ENCODE assay signal across 9 cellular contexts in genomic region chr15:57485869-57486268, GRCh38.
DNase-seq lines count a peak whose midpoint lies in the region; ATAC-seq and TF ChIP-seq lines count a peak whose summit lies in the region.
"Had no signal": no experiment of that assay in that cellular context is flagged by ENCODE, and none has a peak within 500 bp of the region (broad histone marks: within the 10 kb centered on the region; RNA-seq: fewer than 3 reads in every experiment).

No MANE protein-coding gene starts in this region.

- H3K4me1 ChIP-seq in gastroesophageal sphincter = no peaks in the 10 kb centered on the region

- no peak for TF ChIP-seq EP300 in gastroesophageal sphincter (IDR thresholded peaks at IDR 0.05)

- H3K4me3 ChIP-seq in fibroblast of mammary gland (ENCODE audit: control insufficient read depth, low read depth, low read length) (no peak overlapping the region), dorsolateral prefrontal cortex (no peak overlapping the region), gastroesophageal sphincter (no peak overlapping the region)

- DNase-seq in GM04503 (ENCODE audit: low read depth) (peak; percentile 45), RPMI8226 (peak; percentile 48), fibroblast of mammary gland (ENCODE audit: low read depth) (peak; percentile 83), pulmonary artery endothelial cell (ENCODE audit: low read depth, low spot score) (peak; percentile 74), dorsolateral prefrontal cortex (no peak), epidermal melanocyte (ENCODE audit: insufficient read length, low spot score) (no peak), NCI-H1092 (lab: John Stamatoyannopoulos, UW) (no peak)
- DNase-seq: substantia nigra had no signal

- no peaks in the 10 kb centered on the region for H3K36me3 ChIP-seq in gastroesophageal sphincter

- H3K27ac ChIP-seq in dorsolateral prefrontal cortex (no peak overlapping the region), gastroesophageal sphincter (no peak overlapping the region)

- intact Hi-C loops in dorsolateral prefrontal cortex (cut with DNase I) = no loop called here

- no peak for TF ChIP-seq POLR2A in gastroesophageal sphincter (IDR thresholded peaks at IDR 0.05)

- H3K9me3 ChIP-seq in gastroesophageal sphincter = no peaks in the 10 kb centered on the region

- TF ChIP-seq CTCF in fibroblast of mammary gland (conservative IDR thresholded peaks at IDR 0.05; ENCODE audit: control insufficient read depth, insufficient read depth, low read depth, low read length) (no peak), dorsolateral prefrontal cortex (IDR thresholded peaks at IDR 0.05 in 54 of 56, conservative IDR thresholded peaks at IDR 0.05 in 2 of 56; ENCODE audit: low read depth in 1 of 56, partially characterized antibody in 56 of 56) (no peak), gastroesophageal sphincter (IDR thresholded peaks at IDR 0.05) (no peak)

- WGBS in gastroesophageal sphincter (ENCODE audit: low coverage in 1 of 2), 2 donors = 8% methylated on average over 2 of the region's 2 CpGs; no CpG with 5 or more reads in 1 of the 2 donors

- no peak for ATAC-seq in gastroesophageal sphincter

- H3K27me3 ChIP-seq in dorsolateral prefrontal cortex (peaks cover 0 to 9% (median 0%) of the 10 kb centered on the region in 45 donors), gastroesophageal sphincter (no peaks in the 10 kb centered on the region)

Comparison
In these comparisons a context has a peak if more than half of its experiments do, and no peak if none do; other contexts are left out.
1. DNase-seq: peak in GM04503 (single experiment), RPMI8226 (single experiment), fibroblast of mammary gland (single experiment) and pulmonary artery endothelial cell (single experiment); none in dorsolateral prefrontal cortex (0 of 10), epidermal melanocyte (single experiment) and NCI-H1092 (single experiment).